In genomic region chr15:96329403-96329981, GRCh38 we compare ENCODE assay signal across 9 cellular contexts. TPM values are rescaled to one million over a fixed set of nuclear protein-coding genes. Genes with fewer than 3 reads are reported as not detected.
A peak's percentile ranks its signal among the peaks of the same experiment; 100 is the strongest.
DNase-seq lines count a peak whose midpoint lies in the region; ATAC-seq and TF ChIP-seq lines count a peak whose summit lies in the region.
"Had no signal": no experiment of that assay in that cellular context is flagged by ENCODE, and none has a peak within 500 bp of the region (broad histone marks: within the 10 kb centered on the region; RNA-seq: fewer than 3 reads in every experiment).

No MANE protein-coding gene starts in this region.

- peaks cover 0 to 7% (median 5%) of the 10 kb centered on the region in 3 donors for H3K4me1 Mint-ChIP-seq in IgD-negative memory B cell
- H3K4me1 Mint-ChIP-seq in endothelial cell (ENCODE audit: unreplicated experiment) = peaks cover 34% of the 10 kb centered on the region
- peaks cover 40% of the 10 kb centered on the region for H3K4me1 Mint-ChIP-seq in nephron progenitor cell

- DNase-seq in AG10803 (ENCODE audit: low read depth) = no peak
- no peak for DNase-seq in endothelial cell (ENCODE audit: low spot score)
- no peak for DNase-seq in nephron progenitor cell
- DNase-seq in putamen (ENCODE audit: low spot score) = no peak
- no peak for DNase-seq in NCI-H1048 (lab: John Stamatoyannopoulos, UW)
- DNase-seq: NCI-H1436 treated with DMSO at 0.1 percent for 48 hours had no signal

- H3K9me3 Mint-ChIP-seq in IgD-negative memory B cell = peaks cover 0 to 11% (median 5%) of the 10 kb centered on the region in 3 donors
- H3K9me3 Mint-ChIP-seq in endothelial cell (ENCODE audit: unreplicated experiment) = no peaks in the 10 kb centered on the region
- no peaks in the 10 kb centered on the region for H3K9me3 Mint-ChIP-seq in nephron progenitor cell

- ATAC-seq in GM18520 (IDR thresholded peaks at IDR 0.05; ENCODE audit: unreplicated experiment) = no peak
- ATAC-seq in GM21390 (IDR thresholded peaks at IDR 0.05; ENCODE audit: unreplicated experiment) = no peak

- H3K36me3 Mint-ChIP-seq in IgD-negative memory B cell (peaks cover 2% of the 10 kb centered on the region), endothelial cell (ENCODE audit: low read depth, unreplicated experiment) (peaks cover 8% of the 10 kb centered on the region), nephron progenitor cell (ENCODE audit: low read depth) (peaks cover 29% of the 10 kb centered on the region)

- H3K27ac Mint-ChIP-seq in IgD-negative memory B cell (peak overlapping the region; percentile 17 to 85 (median 20)), endothelial cell (ENCODE audit: unreplicated experiment) (no peak overlapping the region), nephron progenitor cell (peak overlapping the region; percentile 95)

- H3K27me3 Mint-ChIP-seq in IgD-negative memory B cell (peaks cover 64% of the 10 kb centered on the region), endothelial cell (ENCODE audit: unreplicated experiment) (peaks cover 34% of the 10 kb centered on the region), nephron progenitor cell (ENCODE audit: low read depth, poor library complexity) (peaks cover 34% of the 10 kb centered on the region)

- TF ChIP-seq CTCF in AG10803 (conservative IDR thresholded peaks at IDR 0.05; ENCODE audit: low read length) = no peak
- TF ChIP-seq CTCF in endothelial cell (IDR thresholded peaks at IDR 0.05; ENCODE audit: unreplicated experiment) = no peak
- TF ChIP-seq CTCF in nephron progenitor cell (IDR thresholded peaks at IDR 0.05) = no peak

- peak overlapping the region; percentile 72 for H3K4me3 ChIP-seq in AG10803 (ENCODE audit: low read length)

- H3K4me3 Mint-ChIP-seq in IgD-negative memory B cell = peak overlapping the region in 2 of 4 donors; percentile 18 to 79
- H3K4me3 Mint-ChIP-seq in endothelial cell (ENCODE audit: unreplicated experiment) = peak overlapping the region; percentile 85
- H3K4me3 Mint-ChIP-seq in nephron progenitor cell = peak overlapping the region; percentile 99

RNA-seq across cellular contexts. Expression of gene NR2F2, which starts 1.0 kb away (rescaled TPM):
- polyA plus RNA-seq in IgD-negative memory B cell = not detected
- total RNA-seq in endothelial cell (ENCODE audit: unreplicated experiment) = 15.9 TPM
